8 cellular contexts compared by ENCODE assay signal in genomic region chr19:1113278-1113985, GRCh38. TPM values are rescaled to one million over a fixed set of nuclear protein-coding genes. Genes with fewer than 3 reads are reported as not detected.
DNase-seq lines count a peak whose midpoint lies in the region; ATAC-seq and TF ChIP-seq lines count a peak whose summit lies in the region.

No MANE protein-coding gene starts in this region.

- no peaks in the 10 kb centered on the region for H3K79me2 ChIP-seq in OCI-LY3 (ENCODE audit: low read length)

- no peaks in the 10 kb centered on the region for H3K4me1 Mint-ChIP-seq in activated T-cell treated with anti-CD3 and anti-CD28 coated beads, Interleukin-2, amount 50 U/mL, for 4 hours (ENCODE audit: low read depth)

- H2AFZ ChIP-seq in OCI-LY3 (ENCODE audit: low read depth, low read length) = no peak overlapping the region

- H3K9ac ChIP-seq in OCI-LY3 (ENCODE audit: low read length) = no peak overlapping the region

- H3K4me2 ChIP-seq in OCI-LY3 (ENCODE audit: low read length) = peak overlapping the region; percentile 1; the same call in 1 of the 2 replicates

- peak; percentile 74 to 80 for ATAC-seq in activated T-cell treated with anti-CD3 and anti-CD28 coated beads, Interleukin-2, amount 50 U/mL, for 4 hours
- ATAC-seq in HG03135 (IDR thresholded peaks at IDR 0.05; ENCODE audit: unreplicated experiment) = no peak

- no peak overlapping the region for H3K4me3 Mint-ChIP-seq in activated T-cell treated with anti-CD3 and anti-CD28 coated beads, Interleukin-2, amount 50 U/mL, for 4 hours

- 23 to 28% methylated on average over 21 to 34 of the region's 34 CpGs for WGBS in esophagus, 2 donors

- no peaks in the 10 kb centered on the region for H3K27me3 Mint-ChIP-seq in activated T-cell treated with anti-CD3 and anti-CD28 coated beads, Interleukin-2, amount 50 U/mL, for 4 hours (ENCODE audit: low read depth)

- DNase-seq in ELF-1 (ENCODE audit: low read depth, low spot score) (peak; percentile 91), HT-29 (ENCODE audit: low spot score) (peak; percentile 92), myocyte (ENCODE audit: low read depth) (peak; percentile 95)
- DNase-seq in activated T-cell treated with anti-CD3 and anti-CD28 coated beads, Interleukin-2, amount 50 U/mL, for 4 hours = peak; percentile 84
- peak; percentile 94 for DNase-seq in stimulated activated CD8-positive, alpha-beta memory T cell treated with anti-CD3 and anti-CD28 coated beads, Interleukin-4, amount 100 ng/mL, for 48 hours

- H3K9me3 Mint-ChIP-seq in activated T-cell treated with anti-CD3 and anti-CD28 coated beads, Interleukin-2, amount 50 U/mL, for 4 hours = no peaks in the 10 kb centered on the region

- peak; percentile 85 for TF ChIP-seq CTCF in OCI-LY3 (IDR thresholded peaks at IDR 0.05; ENCODE audit: low read depth, low read length)

- H4K20me1 ChIP-seq in OCI-LY3 (ENCODE audit: insufficient read depth, low read length) = no peaks in the 10 kb centered on the region

- no peak overlapping the region for H3K4me3 ChIP-seq in OCI-LY3 (ENCODE audit: low read length)
- H3K4me3 ChIP-seq in esophagus (ENCODE audit: low read depth in 1 of 2, low read length in 2 of 2) = no peak overlapping the region

- H3K27ac ChIP-seq in OCI-LY3 (ENCODE audit: low read length) = no peak overlapping the region
- peak overlapping the region; percentile 66 to 83 for H3K27ac ChIP-seq in esophagus (ENCODE audit: low read depth in 2 of 2, low read length in 1 of 2)

- H3K4me1 ChIP-seq in OCI-LY3 (ENCODE audit: low read length) = peaks cover 4% of the 10 kb centered on the region; the same call in 1 of the 2 replicates
- peaks cover 6 to 43% of the 10 kb centered on the region in 2 donors for H3K4me1 ChIP-seq in esophagus (ENCODE audit: control insufficient read depth in 2 of 2, insufficient read depth in 2 of 2, low read length in 1 of 2)

- peaks cover 7% of the 10 kb centered on the region for H3K36me3 Mint-ChIP-seq in activated T-cell treated with anti-CD3 and anti-CD28 coated beads, Interleukin-2, amount 50 U/mL, for 4 hours (ENCODE audit: insufficient read depth)

- H3K36me3 ChIP-seq in OCI-LY3 (replicated peaks; ENCODE audit: low read depth, low read length) (peaks cover 44% of the 10 kb centered on the region), esophagus (ENCODE audit: control insufficient read depth in 2 of 2, insufficient read depth in 2 of 2, low read length in 1 of 2) (peaks cover 14 to 71% of the 10 kb centered on the region in 2 donors)

- H3K27me3 ChIP-seq in OCI-LY3 (ENCODE audit: low read depth, low read length) (no peaks in the 10 kb centered on the region), esophagus (ENCODE audit: control insufficient read depth in 1 of 2, insufficient read depth in 2 of 2, low read length in 2 of 2) (no peaks in the 10 kb centered on the region)

- H3K9me3 ChIP-seq in OCI-LY3 (ENCODE audit: insufficient read depth, low read length) = no peaks in the 10 kb centered on the region
- no peaks in the 10 kb centered on the region for H3K9me3 ChIP-seq in esophagus (ENCODE audit: control insufficient read depth in 2 of 2, insufficient read depth in 1 of 2, low read depth in 1 of 2, low read length in 1 of 2)

RNA-seq across cellular contexts. Expression of gene GPX4, which starts 9.6 kb away (rescaled TPM):
- total RNA-seq in HT-29 (2014; rRNA removed; shearing (Covaris generic)) = 1,102 and 1,117 TPM in 2 replicates
- 100 to 1,000 TPM; 148 to 165 (median 162) TPM for total RNA-seq in activated T-cell treated with anti-CD3 and anti-CD28 coated beads, Interleukin-2, amount 50 U/mL, for 4 hours
- polyA plus RNA-seq in esophagus = 100 to 1,000 TPM; 271 to 294 TPM
- total RNA-seq in myocyte = 475 and 493 TPM in 2 replicates
- 625 TPM for polyA plus RNA-seq in myocyte (2012)

RNA-seq across cellular contexts. Expression of gene POLR2E, which starts 18.3 kb away (rescaled TPM):
- 394 and 395 TPM in 2 replicates for total RNA-seq in HT-29 (2014; rRNA removed; shearing (Covaris generic))
- total RNA-seq in activated T-cell treated with anti-CD3 and anti-CD28 coated beads, Interleukin-2, amount 50 U/mL, for 4 hours = 100 to 1,000 TPM; 303 to 380 (median 323) TPM
- polyA plus RNA-seq in esophagus = 100 to 1,000 TPM in 1 of 2 donors, 10 to 100 TPM in 1; 77.9 to 162 TPM
- total RNA-seq in myocyte = 213 and 240 TPM in 2 replicates
- 213 TPM for polyA plus RNA-seq in myocyte (2012)

RNA-seq across cellular contexts. Expression of gene ARHGAP45, which starts 46.5 kb away (rescaled TPM):
- 93.3 and 102 TPM in 2 replicates for total RNA-seq in HT-29 (2014; rRNA removed; shearing (Covaris generic))
- total RNA-seq in activated T-cell treated with anti-CD3 and anti-CD28 coated beads, Interleukin-2, amount 50 U/mL, for 4 hours = 100 to 1,000 TPM; 128 to 133 (median 133) TPM
- polyA plus RNA-seq in esophagus = 10 to 100 TPM in 1 of 2 donors, 1 to 10 TPM in 1; 8.9 to 17.7 TPM
- total RNA-seq in myocyte = 0.21 and 0.68 TPM in 2 replicates
- polyA plus RNA-seq in myocyte (2012) = 4.7 TPM

Comparison
In these comparisons a context has a peak if more than half of its experiments do, and no peak if none do; other contexts are left out.
1. RNA of gene ARHGAP45, which starts 46.5 kb away (total RNA-seq): 128 to 133 TPM in activated T-cell treated with anti-CD3 and anti-CD28 coated beads, Interleukin-2, amount 50 U/mL, for 4 hours and 93.3 to 102 TPM in HT-29; 0.21 to 0.68 TPM in myocyte; every median in the first group is over 10 times any median in the second.
2. Peak in every context shown above with its lines, with median percentiles within 50 percentile points of each other: DNase-seq.